In the genomic region with DNA sequence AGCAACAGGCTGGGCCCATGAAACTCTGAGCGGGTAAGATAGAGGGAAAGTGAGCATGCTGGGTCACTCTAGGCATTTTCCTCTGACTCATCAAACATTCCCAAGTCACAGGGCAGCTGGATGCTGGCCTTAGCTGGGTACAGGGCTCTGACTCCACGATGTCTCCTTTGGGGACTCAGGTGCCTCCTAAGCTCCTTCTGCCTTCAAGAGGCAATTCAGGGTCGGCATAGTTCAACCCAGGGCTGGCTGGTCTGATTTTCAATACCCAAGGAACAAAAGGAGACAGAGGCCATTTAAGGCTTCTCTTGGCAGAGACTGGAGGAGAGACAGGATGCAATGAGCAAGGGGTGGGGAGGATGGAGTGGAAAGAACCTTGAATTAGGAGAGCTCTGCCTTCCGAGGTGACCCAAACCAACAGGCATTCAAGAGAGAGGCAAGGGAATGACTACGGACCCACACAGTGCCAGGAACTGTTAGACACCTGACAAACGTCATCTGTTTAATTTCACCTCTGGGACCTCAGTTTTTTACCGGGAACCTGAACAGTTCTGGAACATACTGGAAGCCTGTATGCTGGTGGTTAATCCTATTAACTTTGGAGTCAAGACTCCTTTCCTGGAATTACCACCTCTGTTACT, we compare ENCODE assay signal across 8 cellular contexts. TPM values are rescaled to one million over a fixed set of nuclear protein-coding genes. Genes with fewer than 3 reads are reported as not detected.
DNase-seq lines count a peak whose midpoint lies in the region; ATAC-seq lines count a peak whose summit lies in the region.

No MANE protein-coding gene starts in this region.

- WGBS in ectodermal cell, 2 experiments: 50 to 51% methylated on average over 7 of the region's 7 CpGs

- peaks cover 36% of the 10 kb centered on the region for H3K36me3 Mint-ChIP-seq in effector memory CD8-positive, alpha-beta T cell (ENCODE audit: insufficient read depth)

- peak overlapping the region; percentile 71 for H3K4me3 ChIP-seq in Karpas-422 (ENCODE audit: low read length)
- H3K4me3 ChIP-seq in ectodermal cell (ENCODE audit: insufficient read depth, low read depth, low read length): peak overlapping the region; percentile 88
- H3K4me3 ChIP-seq in mucosa of rectum (ENCODE audit: low read length in 2 of 2): peak overlapping the region; percentile 80 to 85

- peaks cover 18% of the 10 kb centered on the region for H3K79me2 ChIP-seq in Karpas-422 (ENCODE audit: low read length)

- H2AFZ ChIP-seq in Karpas-422 (ENCODE audit: low read length): no peak overlapping the region

- H3K9me3 ChIP-seq in Karpas-422 (ENCODE audit: low read length): no peaks in the 10 kb centered on the region
- no peaks in the 10 kb centered on the region for H3K9me3 ChIP-seq in ectodermal cell (ENCODE audit: control insufficient read depth, low read length)
- H3K9me3 ChIP-seq in mucosa of rectum (ENCODE audit: control insufficient read depth in 2 of 2, low read length in 2 of 2): no peaks in the 10 kb centered on the region

- H3K9ac ChIP-seq in Karpas-422 (ENCODE audit: low read length) (peak overlapping the region; percentile 71), mucosa of rectum (ENCODE audit: low read depth in 1 of 2, low read length in 2 of 2) (peak overlapping the region; percentile 84 to 87)

- no peaks in the 10 kb centered on the region for H3K9me2 ChIP-seq in Karpas-422 (replicated peaks; ENCODE audit: insufficient read depth, low read length)

- no peaks in the 10 kb centered on the region for H4K20me1 ChIP-seq in Karpas-422 (ENCODE audit: insufficient read depth, low read depth, low read length)

- H3K27ac ChIP-seq in Karpas-422 (ENCODE audit: low read length) (no peak overlapping the region), ectodermal cell (ENCODE audit: insufficient read depth, low read depth, low read length, poor library complexity, severe bottlenecking) (no peak overlapping the region), mucosa of rectum (ENCODE audit: low read depth in 2 of 2, low read length in 2 of 2) (peak overlapping the region; percentile 86 to 88)

- in situ Hi-C loops in KBM-7 (cut with MboI; ENCODE audit: low pct_unique_long_range_greater_than_20kb, low sequenced_read_pairs): no loop called here

- no peaks in the 10 kb centered on the region for H3K9me3 Mint-ChIP-seq in effector memory CD8-positive, alpha-beta T cell

- ATAC-seq in GM21381 (IDR thresholded peaks at IDR 0.05; ENCODE audit: unreplicated experiment): no peak
- no peak for ATAC-seq in GM18861 (IDR thresholded peaks at IDR 0.05; ENCODE audit: unreplicated experiment)
- ATAC-seq in effector memory CD8-positive, alpha-beta T cell (replicated peaks): no peak

- H3K27ac Mint-ChIP-seq in effector memory CD8-positive, alpha-beta T cell: no peak overlapping the region

- H3K4me2 ChIP-seq in Karpas-422 (ENCODE audit: low read depth, low read length, poor library complexity, severe bottlenecking): peak overlapping the region; percentile 80

- H3K4me1 Mint-ChIP-seq in effector memory CD8-positive, alpha-beta T cell (ENCODE audit: low read depth in 2 of 2): peaks cover 14 to 20% of the 10 kb centered on the region in 2 donors

- no peak overlapping the region for H3K4me3 Mint-ChIP-seq in effector memory CD8-positive, alpha-beta T cell

- no peaks in the 10 kb centered on the region for H3K27me3 ChIP-seq in Karpas-422 (ENCODE audit: low read length)
- no peaks in the 10 kb centered on the region for H3K27me3 ChIP-seq in ectodermal cell (ENCODE audit: control insufficient read depth, insufficient read depth, low read length, poor library complexity, severe bottlenecking)
- H3K27me3 ChIP-seq in mucosa of rectum (ENCODE audit: control insufficient read depth in 2 of 2, insufficient read depth in 2 of 2, low read length in 2 of 2): peaks cover 0 to 2% of the 10 kb centered on the region in 2 donors

- H3K4me1 ChIP-seq in Karpas-422 (ENCODE audit: low read length) (peaks cover 29% of the 10 kb centered on the region), ectodermal cell (ENCODE audit: control insufficient read depth, insufficient read depth, low read length) (peaks cover 6% of the 10 kb centered on the region), mucosa of rectum (ENCODE audit: control insufficient read depth in 2 of 2, insufficient read depth in 2 of 2, low read length in 2 of 2) (peaks cover 11 to 16% of the 10 kb centered on the region in 2 donors)

- H3K27me3 Mint-ChIP-seq in effector memory CD8-positive, alpha-beta T cell: no peaks in the 10 kb centered on the region

- no peaks in the 10 kb centered on the region for H3K36me3 ChIP-seq in Karpas-422 (ENCODE audit: insufficient read depth, low read length)
- peaks cover 13% of the 10 kb centered on the region for H3K36me3 ChIP-seq in ectodermal cell (ENCODE audit: control insufficient read depth, insufficient read depth, low read length)
- peaks cover 19 to 21% of the 10 kb centered on the region in 2 donors for H3K36me3 ChIP-seq in mucosa of rectum (ENCODE audit: control insufficient read depth in 2 of 2, insufficient read depth in 2 of 2, low read length in 2 of 2)

- DNase-seq in AG08396 (ENCODE audit: low spot score) (peak; percentile 77), Karpas-422 (no peak), KBM-7 (no peak)
- DNase-seq in effector memory CD8-positive, alpha-beta T cell: no peak

RNA-seq across cellular contexts. Expression of a gene that starts 0.9 kb away (rescaled TPM):
- total RNA-seq in Karpas-422 (2014; rRNA removed; shearing (Covaris generic); ENCODE audit: low replicate concordance): 27.9 and 42.7 TPM in 2 replicates
- 72.8 TPM for polyA plus RNA-seq in ectodermal cell (2013, experiment 1 of 4)
- 72.1 TPM for polyA plus RNA-seq in ectodermal cell (2013, experiment 2 of 4)
- 60.2 TPM for polyA plus RNA-seq in ectodermal cell (2013, experiment 3 of 4)
- polyA plus RNA-seq in ectodermal cell (2013, experiment 4 of 4): 73.5 TPM

RNA-seq across cellular contexts. Expression of a gene that starts 10.0 kb away (rescaled TPM):
- total RNA-seq in Karpas-422 (2014; rRNA removed; shearing (Covaris generic); ENCODE audit: low replicate concordance): 30.9 and 52.5 TPM in 2 replicates
- polyA plus RNA-seq in ectodermal cell (2013, experiment 1 of 4): 2.2 TPM
- 1.9 TPM for polyA plus RNA-seq in ectodermal cell (2013, experiment 2 of 4)
- 2.5 TPM for polyA plus RNA-seq in ectodermal cell (2013, experiment 3 of 4)
- 1.4 TPM for polyA plus RNA-seq in ectodermal cell (2013, experiment 4 of 4)

RNA-seq across cellular contexts. Expression of a gene that starts 24.2 kb away (rescaled TPM):
- total RNA-seq in Karpas-422 (2014; rRNA removed; shearing (Covaris generic); ENCODE audit: low replicate concordance): 7.9 and 16.4 TPM in 2 replicates
- polyA plus RNA-seq in ectodermal cell (2013, experiment 1 of 4): 2.7 TPM
- polyA plus RNA-seq in ectodermal cell (2013, experiment 2 of 4): 2.0 TPM
- polyA plus RNA-seq in ectodermal cell (2013, experiment 3 of 4): 3.0 TPM
- 1.3 TPM for polyA plus RNA-seq in ectodermal cell (2013, experiment 4 of 4)

RNA-seq across cellular contexts. Expression of a gene that starts 42.5 kb away (rescaled TPM):
- 18.4 and 39.5 TPM in 2 replicates for total RNA-seq in Karpas-422 (2014; rRNA removed; shearing (Covaris generic); ENCODE audit: low replicate concordance)
- 38.2 TPM for polyA plus RNA-seq in ectodermal cell (2013, experiment 1 of 4)
- 31.7 TPM for polyA plus RNA-seq in ectodermal cell (2013, experiment 2 of 4)
- polyA plus RNA-seq in ectodermal cell (2013, experiment 3 of 4): 26.9 TPM
- 28.7 TPM for polyA plus RNA-seq in ectodermal cell (2013, experiment 4 of 4)

RNA-seq across cellular contexts. Expression of a gene that starts 50.5 kb away (rescaled TPM):
- total RNA-seq in Karpas-422 (2014; rRNA removed; shearing (Covaris generic); ENCODE audit: low replicate concordance): 33.5 and 42.7 TPM in 2 replicates
- 54.4 TPM for polyA plus RNA-seq in ectodermal cell (2013, experiment 1 of 4)
- polyA plus RNA-seq in ectodermal cell (2013, experiment 2 of 4): 59.5 TPM
- polyA plus RNA-seq in ectodermal cell (2013, experiment 3 of 4): 49.8 TPM
- 58.2 TPM for polyA plus RNA-seq in ectodermal cell (2013, experiment 4 of 4)

Comparison
In these comparisons a context has a peak if more than half of its experiments do, and no peak if none do; other contexts are left out.
1. H3K27ac ChIP-seq: peak in mucosa of rectum (2 of 2); none in Karpas-422 (single experiment) and ectodermal cell (single experiment).
2. Peak in every context shown above with its lines, with median percentiles within 50 percentile points of each other: H3K4me3 ChIP-seq.